In the genomic region with DNA sequence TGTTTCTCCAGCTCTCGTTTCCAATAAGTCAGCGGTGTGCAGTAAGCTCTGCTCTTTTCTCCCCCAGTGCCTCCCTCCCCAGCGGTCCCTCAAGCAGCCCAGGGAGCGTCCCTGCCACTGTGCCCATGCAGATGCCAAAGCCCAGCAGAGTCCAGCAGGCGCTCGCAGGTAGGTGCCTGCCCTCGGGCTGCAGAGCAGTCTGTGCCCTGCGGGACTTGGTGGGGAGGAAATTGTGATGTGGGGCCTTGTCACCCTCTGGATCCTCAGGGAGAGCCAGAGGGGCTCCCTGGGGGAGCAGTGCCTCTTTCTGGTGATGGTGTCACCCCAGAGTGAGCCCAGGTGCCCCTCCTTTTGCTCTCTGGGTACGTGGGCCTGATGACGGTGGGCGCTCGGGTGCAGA, we compare ENCODE assay signal across 8 cellular contexts. TPM values are rescaled to one million over a fixed set of nuclear protein-coding genes. Genes with fewer than 3 reads are reported as not detected.
"Had no signal": no experiment of that assay in that cellular context is flagged by ENCODE, and none has a peak within 500 bp of the region (broad histone marks: within the 10 kb centered on the region; RNA-seq: fewer than 3 reads in every experiment).

No MANE protein-coding gene starts in this region.

RNA-seq across cellular contexts. Expression of a gene that starts 42.0 kb away (rescaled TPM):
- total RNA-seq: LHCN-M2, MCF 10A, OCI-LY7, PC-9, Right ventricle myocardium inferior, RPMI7951, SJCRH30, SK-MEL-5 had no signal
